Comparison of ENCODE assay signal across 25 cellular contexts in the genomic region with DNA sequence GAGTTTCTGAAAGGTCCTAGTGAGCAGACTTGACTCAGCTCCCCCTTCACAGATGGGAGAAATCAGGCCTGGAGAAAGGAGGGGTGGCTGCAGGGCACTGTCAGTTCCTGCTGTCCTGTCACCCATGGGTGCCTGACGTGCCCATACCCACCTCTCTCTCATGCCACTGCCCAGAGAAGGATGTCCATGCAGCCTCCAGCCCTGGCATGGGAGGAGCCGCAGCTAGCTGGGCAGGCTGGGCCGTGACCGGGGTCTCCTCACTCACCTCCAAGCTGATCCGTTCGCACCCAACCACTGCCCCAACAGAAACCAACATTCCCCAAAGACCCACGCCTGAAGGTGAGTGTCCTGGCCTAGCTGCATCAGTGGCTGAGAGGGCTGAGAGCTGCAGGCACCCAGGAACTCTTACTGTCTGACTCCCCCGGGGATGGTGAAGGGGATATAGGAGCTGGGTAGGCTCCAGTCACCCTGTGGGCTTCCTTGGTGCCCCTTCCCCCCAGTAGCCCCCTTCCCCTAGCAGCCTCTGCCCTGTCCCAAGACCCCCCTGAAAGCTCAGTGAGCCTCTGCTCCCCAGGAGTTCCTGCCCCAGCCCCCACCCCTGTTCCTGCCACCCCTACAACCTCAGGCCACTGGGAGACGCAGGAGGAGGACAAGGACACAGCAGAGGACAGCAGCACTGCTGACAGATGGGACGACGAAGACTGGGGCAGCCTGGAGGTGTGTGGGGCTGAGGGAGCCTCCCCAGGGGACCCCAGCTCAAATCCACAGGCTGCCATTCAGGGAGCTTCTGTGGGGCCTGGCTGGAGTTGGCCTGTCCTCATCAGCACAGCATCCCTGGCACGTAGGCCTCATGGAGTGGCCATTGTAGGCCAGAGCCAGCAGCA. TPM values are rescaled to one million over a fixed set of nuclear protein-coding genes. Genes with fewer than 3 reads are reported as not detected.
DNase-seq lines count a peak whose midpoint lies in the region; ATAC-seq, FAIRE-seq and TF ChIP-seq lines count a peak whose summit lies in the region.
"Had no signal": no experiment of that assay in that cellular context is flagged by ENCODE, and none has a peak within 500 bp of the region (broad histone marks: within the 10 kb centered on the region; RNA-seq: fewer than 3 reads in every experiment).

No MANE protein-coding gene starts in this region.

- H3K9me3 Mint-ChIP-seq in activated CD8-positive, alpha-beta T cell treated with anti-CD3 and anti-CD28 coated beads for 36 hours, result no peaks in the 10 kb centered on the region
- no peaks in the 10 kb centered on the region for H3K9me3 Mint-ChIP-seq in activated CD8-positive, alpha-beta T cell treated with anti-CD3 and anti-CD28 coated beads, Interleukin-2, amount 10 ng/mL, durations not matched to agents 7 days and 5 days (ENCODE audit: insufficient read depth)
- H3K9me3 Mint-ChIP-seq in central memory CD8-positive, alpha-beta T cell, result no peaks in the 10 kb centered on the region
- H3K9me3 Mint-ChIP-seq in stimulated activated naive B cell treated with anti-CD40 and anti-IgM and Interleukin-4, amounts not matched to agents 10 μg/mL and 1 μg/mL and 100 μg/mL, for 72 hours, result no peaks in the 10 kb centered on the region
- H3K9me3 Mint-ChIP-seq in CD14-positive monocyte, result no peaks in the 10 kb centered on the region
- H3K9me3 Mint-ChIP-seq: activated CD4-positive, alpha-beta memory T cell treated with anti-CD3 and anti-CD28 coated beads for 36 hours had no signal

- peaks cover 13% of the 10 kb centered on the region for H3K36me3 Mint-ChIP-seq in activated CD8-positive, alpha-beta T cell treated with anti-CD3 and anti-CD28 coated beads for 36 hours (ENCODE audit: low read depth)
- peaks cover 25% of the 10 kb centered on the region for H3K36me3 Mint-ChIP-seq in activated CD8-positive, alpha-beta T cell treated with anti-CD3 and anti-CD28 coated beads, Interleukin-2, amount 10 ng/mL, durations not matched to agents 7 days and 5 days (ENCODE audit: low read depth)
- peaks cover 25% of the 10 kb centered on the region for H3K36me3 Mint-ChIP-seq in central memory CD8-positive, alpha-beta T cell (ENCODE audit: insufficient read depth)
- H3K36me3 Mint-ChIP-seq in stimulated activated naive B cell treated with anti-CD40 and anti-IgM and Interleukin-4, amounts not matched to agents 10 μg/mL and 1 μg/mL and 100 μg/mL, for 72 hours, result peaks cover 33 to 48% of the 10 kb centered on the region in 2 donors
- peaks cover 45 to 68% of the 10 kb centered on the region in 2 donors for H3K36me3 Mint-ChIP-seq in CD14-positive monocyte

- FAIRE-seq in HTR-8/SVneo (lab: Jason Lieb, UNC), result peak; percentile 83
- FAIRE-seq: colon, islet of Langerhans had no signal

- intact Hi-C loops in activated CD8-positive, alpha-beta T cell treated with anti-CD3 and anti-CD28 coated beads for 36 hours (cut with micrococcal nuclease), result no loop called here
- intact Hi-C loops in CD14-positive monocyte (cut with micrococcal nuclease), result loop anchor here in 1 of 2 donors (10.0 kb wide), 1 partner anchor 272 kb away; the partner anchor contains the start of gene POLA2

- TF ChIP-seq CTCF in activated CD8-positive, alpha-beta T cell treated with anti-CD3 and anti-CD28 coated beads for 36 hours (IDR thresholded peaks at IDR 0.05), result no peak
- TF ChIP-seq CTCF in CD14-positive monocyte (IDR thresholded peaks at IDR 0.05), result no peak

- POLR2A ChIA-PET in activated CD8-positive, alpha-beta T cell treated with anti-CD3 and anti-CD28 coated beads for 36 hours (lab: Charles Lee), result interaction anchor here (0.8 to 3.9 kb wide), 5 partner anchors 9 to 114 kb away, joined by 3 to 18 read pairs (median 3); partner anchors contain the start of genes MALAT1 and SCYL1
- POLR2A ChIA-PET in activated CD8-positive, alpha-beta T cell treated with anti-CD3 and anti-CD28 coated beads, Interleukin-2, amount 10 ng/mL, durations not matched to agents 7 days and 5 days (lab: Charles Lee), result interaction anchor here (0.5 to 3.2 kb wide), 4 partner anchors 8 to 36 kb away, joined by 3 to 12 read pairs (median 4); partner anchors contain the start of genes FAM89B and SCYL1

- CTCF ChIA-PET in activated CD8-positive, alpha-beta T cell treated with anti-CD3 and anti-CD28 coated beads for 36 hours (lab: Charles Lee), result interaction anchor here (1.0 to 1.4 kb wide), 3 partner anchors 9 to 57 kb away, joined by 3 to 5 read pairs (median 3); no protein-coding TSS in a partner anchor
- CTCF ChIA-PET in activated CD8-positive, alpha-beta T cell treated with anti-CD3 and anti-CD28 coated beads, Interleukin-2, amount 10 ng/mL, durations not matched to agents 7 days and 5 days (lab: Charles Lee), result interaction anchor here (0.6 to 1.4 kb wide), 3 partner anchors 15 to 52 kb away, joined by 3 to 4 read pairs (median 3); no protein-coding TSS in a partner anchor

- no peak for ATAC-seq in activated CD8-positive, alpha-beta T cell treated with anti-CD3 and anti-CD28 coated beads for 36 hours
- ATAC-seq in activated CD8-positive, alpha-beta T cell treated with anti-CD3 and anti-CD28 coated beads, Interleukin-2, amount 10 ng/mL, durations not matched to agents 7 days and 5 days, result no peak
- ATAC-seq in central memory CD8-positive, alpha-beta T cell (replicated peaks; ENCODE audit: extremely low read depth, poor library complexity, severe bottlenecking), result no peak
- ATAC-seq in stimulated activated naive B cell treated with anti-CD40 and anti-IgM and Interleukin-4, amounts not matched to agents 10 μg/mL and 1 μg/mL and 100 μg/mL, for 72 hours (replicated peaks), result no peak
- no peak for ATAC-seq in HG03196 (IDR thresholded peaks at IDR 0.05; ENCODE audit: unreplicated experiment)
- ATAC-seq: body of pancreas; gastroesophageal sphincter; lower lobe of right lung; stimulated activated naive CD8-positive, alpha-beta T cell treated with anti-CD3 and anti-CD28 coated beads, Interleukin-15, Interleukin-2, amounts not matched to agents 100 U/mL and 50 U/mL, for 24 hours had no signal

- DNase-seq in activated CD8-positive, alpha-beta T cell treated with anti-CD3 and anti-CD28 coated beads for 36 hours, result no peak
- no peak for DNase-seq in activated CD8-positive, alpha-beta T cell treated with anti-CD3 and anti-CD28 coated beads, Interleukin-2, amount 10 ng/mL, durations not matched to agents 7 days and 5 days
- DNase-seq in HTR-8/SVneo (ENCODE audit: insufficient read length, low spot score) (no peak), CD14-positive monocyte (ENCODE audit: low spot score) (no peak)
- DNase-seq in central memory CD8-positive, alpha-beta T cell (ENCODE audit: low spot score in 2 of 2), result no peak
- no peak for DNase-seq in stimulated activated naive B cell treated with anti-CD40 and anti-IgM and Interleukin-4, amounts not matched to agents 10 μg/mL and 1 μg/mL and 100 μg/mL, for 72 hours
- no peak for DNase-seq in activated effector memory CD4-positive, alpha-beta T cell treated with anti-CD3 and anti-CD28 coated beads, Interleukin-2, amount 50 U/mL, for 16 hours
- DNase-seq: activated CD4-positive, alpha-beta memory T cell treated with anti-CD3 and anti-CD28 coated beads for 36 hours; activated CD4-positive, CD25-positive, alpha-beta regulatory T cell; activated T-cell treated with anti-CD3 and anti-CD28 coated beads for 4 hours; BE2C; body of pancreas; effector memory CD4-positive, alpha-beta T cell; esophagus squamous epithelium; GM23248; lower lobe of right lung; NCI-H1436 treated with DMSO at 0.1 percent for 48 hours; NCI-H524 treated with DMSO at 0.1 percent for 48 hours; stimulated activated naive CD8-positive, alpha-beta T cell treated with anti-CD3 and anti-CD28 coated beads, Interleukin-15, Interleukin-2, amounts not matched to agents 100 U/mL and 50 U/mL, for 24 hours; T-helper 9 cell; tibial artery had no signal

- H3K27ac Mint-ChIP-seq in activated CD8-positive, alpha-beta T cell treated with anti-CD3 and anti-CD28 coated beads for 36 hours, result peak overlapping the region; percentile 0
- H3K27ac Mint-ChIP-seq in activated CD8-positive, alpha-beta T cell treated with anti-CD3 and anti-CD28 coated beads, Interleukin-2, amount 10 ng/mL, durations not matched to agents 7 days and 5 days, result no peak overlapping the region
- H3K27ac Mint-ChIP-seq in central memory CD8-positive, alpha-beta T cell (ENCODE audit: low read depth), result peak overlapping the region; percentile 17
- peak overlapping the region; percentile 52 for H3K27ac Mint-ChIP-seq in stimulated activated naive B cell treated with anti-CD40 and anti-IgM and Interleukin-4, amounts not matched to agents 10 μg/mL and 1 μg/mL and 100 μg/mL, for 72 hours
- peak overlapping the region in 2 of 7 donors; percentile 25 to 69 for H3K27ac Mint-ChIP-seq in CD14-positive monocyte
- H3K27ac Mint-ChIP-seq: activated CD4-positive, alpha-beta memory T cell treated with anti-CD3 and anti-CD28 coated beads for 36 hours had no signal

- no peaks in the 10 kb centered on the region for H3K27me3 Mint-ChIP-seq in activated CD8-positive, alpha-beta T cell treated with anti-CD3 and anti-CD28 coated beads for 36 hours
- no peaks in the 10 kb centered on the region for H3K27me3 Mint-ChIP-seq in activated CD8-positive, alpha-beta T cell treated with anti-CD3 and anti-CD28 coated beads, Interleukin-2, amount 10 ng/mL, durations not matched to agents 7 days and 5 days (ENCODE audit: low read depth)
- H3K27me3 Mint-ChIP-seq in central memory CD8-positive, alpha-beta T cell, result no peaks in the 10 kb centered on the region
- no peaks in the 10 kb centered on the region for H3K27me3 Mint-ChIP-seq in stimulated activated naive B cell treated with anti-CD40 and anti-IgM and Interleukin-4, amounts not matched to agents 10 μg/mL and 1 μg/mL and 100 μg/mL, for 72 hours
- H3K27me3 Mint-ChIP-seq in CD14-positive monocyte (ENCODE audit: low read depth in 3 of 3), result peaks cover 0 to 1% (median 0%) of the 10 kb centered on the region in 3 donors
- H3K27me3 Mint-ChIP-seq: activated CD4-positive, alpha-beta memory T cell treated with anti-CD3 and anti-CD28 coated beads for 36 hours had no signal

- H3K4me3 Mint-ChIP-seq in activated CD8-positive, alpha-beta T cell treated with anti-CD3 and anti-CD28 coated beads for 36 hours, result no peak overlapping the region
- no peak overlapping the region for H3K4me3 Mint-ChIP-seq in activated CD8-positive, alpha-beta T cell treated with anti-CD3 and anti-CD28 coated beads, Interleukin-2, amount 10 ng/mL, durations not matched to agents 7 days and 5 days
- no peak overlapping the region for H3K4me3 Mint-ChIP-seq in central memory CD8-positive, alpha-beta T cell
- H3K4me3 Mint-ChIP-seq in stimulated activated naive B cell treated with anti-CD40 and anti-IgM and Interleukin-4, amounts not matched to agents 10 μg/mL and 1 μg/mL and 100 μg/mL, for 72 hours, result peak overlapping the region in 1 of 2 donors; percentile 39
- H3K4me3 Mint-ChIP-seq in CD14-positive monocyte, result no peak overlapping the region
- H3K4me3 Mint-ChIP-seq: activated CD4-positive, alpha-beta memory T cell treated with anti-CD3 and anti-CD28 coated beads for 36 hours had no signal

- H3K4me1 Mint-ChIP-seq in activated CD8-positive, alpha-beta T cell treated with anti-CD3 and anti-CD28 coated beads for 36 hours (ENCODE audit: low read depth), result peaks cover 7% of the 10 kb centered on the region
- H3K4me1 Mint-ChIP-seq in activated CD8-positive, alpha-beta T cell treated with anti-CD3 and anti-CD28 coated beads, Interleukin-2, amount 10 ng/mL, durations not matched to agents 7 days and 5 days (ENCODE audit: low read depth), result peaks cover 12% of the 10 kb centered on the region
- H3K4me1 Mint-ChIP-seq in central memory CD8-positive, alpha-beta T cell, result peaks cover 5% of the 10 kb centered on the region
- peaks cover 10 to 37% of the 10 kb centered on the region in 2 donors for H3K4me1 Mint-ChIP-seq in stimulated activated naive B cell treated with anti-CD40 and anti-IgM and Interleukin-4, amounts not matched to agents 10 μg/mL and 1 μg/mL and 100 μg/mL, for 72 hours
- H3K4me1 Mint-ChIP-seq in CD14-positive monocyte, result peaks cover 10% of the 10 kb centered on the region

RNA-seq across cellular contexts. Expression of gene SCYL1, which starts 11.8 kb away (rescaled TPM):
- total RNA-seq in activated CD8-positive, alpha-beta T cell treated with anti-CD3 and anti-CD28 coated beads for 36 hours, result 10 to 100 TPM; 71.5 to 76.8 TPM
- 10 to 100 TPM; 68.0 to 69.5 TPM for total RNA-seq in activated CD8-positive, alpha-beta T cell treated with anti-CD3 and anti-CD28 coated beads, Interleukin-2, amount 10 ng/mL, durations not matched to agents 7 days and 5 days
- 10 to 100 TPM; 18.6 to 29.7 TPM for polyA plus RNA-seq in CD14-positive monocyte

RNA-seq across cellular contexts. Expression of gene LTBP3, which starts 21.5 kb away (rescaled TPM):
- total RNA-seq in activated CD8-positive, alpha-beta T cell treated with anti-CD3 and anti-CD28 coated beads for 36 hours, result 10 to 100 TPM; 55.4 to 56.0 TPM
- 10 to 100 TPM; 64.7 to 70.8 TPM for total RNA-seq in activated CD8-positive, alpha-beta T cell treated with anti-CD3 and anti-CD28 coated beads, Interleukin-2, amount 10 ng/mL, durations not matched to agents 7 days and 5 days
- 1 to 10 TPM; 3.4 to 4.6 TPM for polyA plus RNA-seq in CD14-positive monocyte

RNA-seq across cellular contexts. Expression of gene ZNRD2, which starts 33.6 kb away (rescaled TPM):
- 10 to 100 TPM; 54.3 to 54.7 TPM for total RNA-seq in activated CD8-positive, alpha-beta T cell treated with anti-CD3 and anti-CD28 coated beads for 36 hours
- 10 to 100 TPM; 39.2 to 40.7 TPM for total RNA-seq in activated CD8-positive, alpha-beta T cell treated with anti-CD3 and anti-CD28 coated beads, Interleukin-2, amount 10 ng/mL, durations not matched to agents 7 days and 5 days
- polyA plus RNA-seq in CD14-positive monocyte, result 10 to 100 TPM; 48.5 to 56.2 TPM

RNA-seq across cellular contexts. Expression of gene FAM89B, which starts 35.7 kb away (rescaled TPM):
- 10 to 100 TPM; 12.7 to 16.0 TPM for total RNA-seq in activated CD8-positive, alpha-beta T cell treated with anti-CD3 and anti-CD28 coated beads for 36 hours
- 10 to 100 TPM; 32.0 to 33.6 TPM for total RNA-seq in activated CD8-positive, alpha-beta T cell treated with anti-CD3 and anti-CD28 coated beads, Interleukin-2, amount 10 ng/mL, durations not matched to agents 7 days and 5 days
- 100 to 1,000 TPM in 1 of 2 donors, 10 to 100 TPM in 1; 70.8 to 139 TPM for polyA plus RNA-seq in CD14-positive monocyte

RNA-seq across cellular contexts. Expression of gene MALAT1, which starts 37.8 kb away (rescaled TPM):
- 1,000 to 10,000 TPM; 3,856 to 3,869 TPM for total RNA-seq in activated CD8-positive, alpha-beta T cell treated with anti-CD3 and anti-CD28 coated beads for 36 hours
- total RNA-seq in activated CD8-positive, alpha-beta T cell treated with anti-CD3 and anti-CD28 coated beads, Interleukin-2, amount 10 ng/mL, durations not matched to agents 7 days and 5 days, result 1,000 to 10,000 TPM; 3,822 to 4,094 TPM
- 100 to 1,000 TPM; 263 to 554 TPM for polyA plus RNA-seq in CD14-positive monocyte
